In genomic region chr4:55707991-55708390, GRCh38 we compare ENCODE assay signal across 7 cellular contexts.
A peak's percentile ranks its signal among the peaks of the same experiment; 100 is the strongest.
DNase-seq lines count a peak whose midpoint lies in the region; ATAC-seq, FAIRE-seq and TF ChIP-seq lines count a peak whose summit lies in the region.
"Not testable (repeated sequence)": the region's sequence is repeated elsewhere in the genome, so short reads cannot be mapped to it uniquely, and the experiment has no call there.

No MANE protein-coding gene starts in this region.

- CTCF ChIA-PET in A549 (lab: Yijun Ruan, JAX); Calu3 (lab: Charles Lee); PC-9 (lab: Charles Lee); activated CD4-positive, alpha-beta memory T cell treated with anti-CD3 and anti-CD28 coated beads, Interleukin-2, amount 10 ng/mL, durations not matched to agents 7 days and 5 days (lab: Charles Lee); HepG2 (lab: Yijun Ruan, JAX; ENCODE audit: low intra/inter-chr PET ratio, low total read pairs): not testable (repeated sequence)

- TF ChIP-seq RAD21 in A549 (conservative IDR thresholded peaks at IDR 0.05 in 1 of 2, IDR thresholded peaks at IDR 0.05 in 1 of 2); HepG2 (CRISPR knock-in tag; IDR thresholded peaks at IDR 0.05): not testable (repeated sequence)

- WGBS in A549 (ENCODE audit: missing lambda C conversion rate): 27% methylated on average over 2 of the region's 11 CpGs
- no CpG with 5 or more reads among the region's 11 CpGs for WGBS in HepG2 (ENCODE audit: low lambda C conversion rate)

- not testable (repeated sequence) for H3K4me3 Mint-ChIP-seq in Calu3 (ENCODE audit: low read depth, unreplicated experiment); activated CD4-positive, alpha-beta memory T cell treated with anti-CD3 and anti-CD28 coated beads, Interleukin-2, amount 10 ng/mL, durations not matched to agents 7 days and 5 days
- H3K4me3 Mint-ChIP-seq in stimulated activated effector memory CD8-positive, alpha-beta T cell treated with anti-CD3 and anti-CD28 coated beads, Interleukin-12 subunit alpha, Interleukin-12 subunit beta, amount 100 ng/mL, for 72 hours: peak overlapping the region; percentile 21

- peak overlapping the region; percentile 72 for H2AFZ ChIP-seq in KMS-11 (ENCODE audit: low read depth)
- peak overlapping the region; percentile 66; the same call in 1 of the 2 replicates for H2AFZ ChIP-seq in PC-9
- not testable (repeated sequence) for H2AFZ ChIP-seq in HepG2 (ENCODE audit: low read length)

- not testable (repeated sequence) for H3K27ac Mint-ChIP-seq in Calu3 (ENCODE audit: unreplicated experiment); activated CD4-positive, alpha-beta memory T cell treated with anti-CD3 and anti-CD28 coated beads, Interleukin-2, amount 10 ng/mL, durations not matched to agents 7 days and 5 days
- H3K27ac Mint-ChIP-seq in stimulated activated effector memory CD8-positive, alpha-beta T cell treated with anti-CD3 and anti-CD28 coated beads, Interleukin-12 subunit alpha, Interleukin-12 subunit beta, amount 100 ng/mL, for 72 hours: peak overlapping the region; percentile 26

- not testable (repeated sequence) for FAIRE-seq in A549 (lab: Jason Lieb, UNC); HepG2 (lab: Jason Lieb, UNC)

- not testable (repeated sequence) for TF ChIP-seq EP300 in A549 (IDR thresholded peaks at IDR 0.05); HepG2 (IDR thresholded peaks at IDR 0.05; ENCODE audit: low read depth in 2 of 2, low read length in 2 of 2); HepG2 (CRISPR knock-in tag; IDR thresholded peaks at IDR 0.05; ENCODE audit: borderline replicate concordance)

- H3K36me3 ChIP-seq in KMS-11 (ENCODE audit: insufficient read depth); PC-9 (ENCODE audit: low read depth); HepG2 (replicated peaks in 1 of 2; ENCODE audit: control insufficient read depth in 1 of 2, insufficient read depth in 2 of 2, low read length in 2 of 2): not testable (repeated sequence)

- H3K9me3 ChIP-seq in A549; PC-9 (ENCODE audit: insufficient read depth, low read depth); HepG2 (ENCODE audit: low read length): not testable (repeated sequence)

- not testable (repeated sequence) for H3K79me2 ChIP-seq in KMS-11 (ENCODE audit: insufficient read depth, low read depth); PC-9 (ENCODE audit: low read depth); HepG2 (ENCODE audit: insufficient read depth, low read length)

- ATAC-seq in A549; HepG2; stimulated activated effector memory CD8-positive, alpha-beta T cell treated with anti-CD3 and anti-CD28 coated beads, Interleukin-12 subunit alpha, Interleukin-12 subunit beta, amount 100 ng/mL, for 72 hours: not testable (repeated sequence)

- in situ Hi-C loops in HepG2 (cut with HindIII; ENCODE audit: extremely low pct_ligation_motif_present, low pct_unique_long_range_greater_than_20kb): not testable (repeated sequence)

- not testable (repeated sequence) for TF ChIP-seq POLR2A in A549 (IDR thresholded peaks at IDR 0.05; ENCODE audit: low read length); HepG2 (IDR thresholded peaks at IDR 0.05; ENCODE audit: insufficient read depth in 1 of 2, low read depth in 2 of 2, low read length in 2 of 2)

- not testable (repeated sequence) for H3K9me3 Mint-ChIP-seq in Calu3 (ENCODE audit: low read depth, unreplicated experiment); activated CD4-positive, alpha-beta memory T cell treated with anti-CD3 and anti-CD28 coated beads, Interleukin-2, amount 10 ng/mL, durations not matched to agents 7 days and 5 days; stimulated activated effector memory CD8-positive, alpha-beta T cell treated with anti-CD3 and anti-CD28 coated beads, Interleukin-12 subunit alpha, Interleukin-12 subunit beta, amount 100 ng/mL, for 72 hours

- H3K27ac ChIP-seq in A549; PC-9; HepG2 (ENCODE audit: extremely low read length, insufficient read depth, low read length): not testable (repeated sequence)
- peak overlapping the region; percentile 58 for H3K27ac ChIP-seq in KMS-11

- H3K4me3 ChIP-seq in A549; KMS-11 (IDR thresholded peaks at IDR 0.05; ENCODE audit: insufficient read depth, low read depth, low read length): not testable (repeated sequence)
- peak overlapping the region; percentile 24; the same call in 1 of the 2 replicates for H3K4me3 ChIP-seq in PC-9
- H3K4me3 ChIP-seq in HepG2 (replicated peaks in 1 of 3; ENCODE audit: insufficient read depth in 1 of 3, low read depth in 2 of 3, low read length in 3 of 3): peak overlapping the region in 2 of 3 experiments; percentile 40; a peak in 3 of 6 replicates

- not testable (repeated sequence) for H3K4me1 ChIP-seq in A549; PC-9 (replicated peaks; ENCODE audit: insufficient read depth); HepG2 (ENCODE audit: insufficient read depth, low read length)
- H3K4me1 ChIP-seq in KMS-11 (ENCODE audit: low read depth, poor library complexity, severe bottlenecking): peaks cover 12% of the 10 kb centered on the region

- not testable (repeated sequence) for BruUV-seq in Calu3 (replicated peaks; lab: Mats Ljungman, UMichigan); PC-9 (replicated peaks; lab: Mats Ljungman, UMichigan); HepG2 (replicated peaks; lab: Mats Ljungman, UMichigan)

- H3K4me1 Mint-ChIP-seq in Calu3 (ENCODE audit: low read depth, unreplicated experiment); activated CD4-positive, alpha-beta memory T cell treated with anti-CD3 and anti-CD28 coated beads, Interleukin-2, amount 10 ng/mL, durations not matched to agents 7 days and 5 days; stimulated activated effector memory CD8-positive, alpha-beta T cell treated with anti-CD3 and anti-CD28 coated beads, Interleukin-12 subunit alpha, Interleukin-12 subunit beta, amount 100 ng/mL, for 72 hours: not testable (repeated sequence)

- DNase-seq in A549 (ENCODE audit: low read depth in 1 of 2, low spot score in 1 of 2); HepG2 (ENCODE audit: low spot score); stimulated activated effector memory CD8-positive, alpha-beta T cell treated with anti-CD3 and anti-CD28 coated beads, Interleukin-12 subunit alpha, Interleukin-12 subunit beta, amount 100 ng/mL, for 72 hours (ENCODE audit: low spot score in 2 of 2): not testable (repeated sequence)
- DNase-seq in Calu3 (peak; percentile 23), PC-9 (peak in 1 of 2 experiments; percentile 16)
- peak; percentile 20 for DNase-seq in activated CD4-positive, alpha-beta memory T cell treated with anti-CD3 and anti-CD28 coated beads, Interleukin-2, amount 10 ng/mL, durations not matched to agents 7 days and 5 days

- POLR2A ChIA-PET in A549 (lab: Yijun Ruan, JAX); PC-9 (lab: Charles Lee; ENCODE audit: unreplicated experiment); activated CD4-positive, alpha-beta memory T cell treated with anti-CD3 and anti-CD28 coated beads, Interleukin-2, amount 10 ng/mL, durations not matched to agents 7 days and 5 days (lab: Charles Lee); HepG2 (lab: Yijun Ruan, JAX): not testable (repeated sequence)

- H3K36me3 Mint-ChIP-seq in Calu3 (ENCODE audit: insufficient read depth, unreplicated experiment); activated CD4-positive, alpha-beta memory T cell treated with anti-CD3 and anti-CD28 coated beads, Interleukin-2, amount 10 ng/mL, durations not matched to agents 7 days and 5 days (ENCODE audit: low read depth); stimulated activated effector memory CD8-positive, alpha-beta T cell treated with anti-CD3 and anti-CD28 coated beads, Interleukin-12 subunit alpha, Interleukin-12 subunit beta, amount 100 ng/mL, for 72 hours: not testable (repeated sequence)

- peak overlapping the region; percentile 53; the same call in 1 of the 2 replicates for H3K9ac ChIP-seq in KMS-11
- not testable (repeated sequence) for H3K9ac ChIP-seq in HepG2 (ENCODE audit: insufficient read depth, low read depth, low read length)

- H3K9me2 ChIP-seq in PC-9 (ENCODE audit: insufficient read depth): not testable (repeated sequence)

- not testable (repeated sequence) for TF ChIP-seq CTCF in A549 (IDR thresholded peaks at IDR 0.05); Calu3 (IDR thresholded peaks at IDR 0.05; ENCODE audit: unreplicated experiment); KMS-11 (conservative IDR thresholded peaks at IDR 0.05; ENCODE audit: low read depth, low read length); PC-9 (conservative IDR thresholded peaks at IDR 0.05); HepG2 (CRISPR knock-in tag; IDR thresholded peaks at IDR 0.05)

- H3F3A ChIP-seq in PC-9 (ENCODE audit: insufficient read depth, low read depth): not testable (repeated sequence)

- intact Hi-C loops in Calu3 (cut with micrococcal nuclease; ENCODE audit: unreplicated experiment); PC-9 (cut with micrococcal nuclease; ENCODE audit: unreplicated experiment); HepG2 (cut with micrococcal nuclease; ENCODE audit: unreplicated experiment): not testable (repeated sequence)

- H3K27me3 Mint-ChIP-seq in Calu3 (ENCODE audit: unreplicated experiment): not testable (repeated sequence)
- peaks cover 16% of the 10 kb centered on the region for H3K27me3 Mint-ChIP-seq in activated CD4-positive, alpha-beta memory T cell treated with anti-CD3 and anti-CD28 coated beads, Interleukin-2, amount 10 ng/mL, durations not matched to agents 7 days and 5 days

- H3K27me3 ChIP-seq in KMS-11 (ENCODE audit: insufficient read depth, low read depth); PC-9 (ENCODE audit: insufficient read depth, low read depth); HepG2 (ENCODE audit: control insufficient read depth in 1 of 2, insufficient read depth in 2 of 2, low read length in 2 of 2): not testable (repeated sequence)

- H4K20me1 ChIP-seq in KMS-11 (ENCODE audit: insufficient read depth); PC-9 (ENCODE audit: insufficient read depth); HepG2 (ENCODE audit: insufficient read depth, low read length): not testable (repeated sequence)

- H3K4me2 ChIP-seq in A549: peak overlapping the region; percentile 28; the same call in 1 of the 3 replicates
- peak overlapping the region; percentile 71; the same call in 1 of the 2 replicates for H3K4me2 ChIP-seq in KMS-11
- H3K4me2 ChIP-seq in PC-9: peak overlapping the region; percentile 36; the same call in 1 of the 2 replicates
- peak overlapping the region; percentile 55; the same call in 1 of the 2 replicates for H3K4me2 ChIP-seq in HepG2 (ENCODE audit: low read depth, low read length)
